36 cellular contexts compared by ENCODE assay signal in the genomic region with DNA sequence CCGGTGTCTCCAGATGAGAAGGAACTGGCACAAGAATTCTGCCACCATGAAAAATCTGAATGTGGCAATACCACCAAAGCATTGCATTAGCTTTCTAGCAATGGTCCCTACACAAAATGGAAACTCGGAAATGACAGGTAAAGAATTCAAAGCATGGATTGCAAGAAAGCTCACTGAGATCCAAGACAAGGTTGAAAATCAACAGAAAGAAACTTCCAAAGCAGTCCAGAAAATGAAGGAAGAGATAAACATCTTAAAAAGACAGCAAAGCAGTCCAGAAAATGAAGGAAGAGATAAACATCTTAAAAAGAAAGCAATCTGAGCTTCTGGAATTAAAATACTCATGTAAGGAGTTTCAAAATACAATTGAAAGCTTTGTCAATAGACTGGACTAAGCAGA. TPM values are rescaled to one million over a fixed set of nuclear protein-coding genes. Genes with fewer than 3 reads are reported as not detected.
DNase-seq lines count a peak whose midpoint lies in the region; ATAC-seq, FAIRE-seq and TF ChIP-seq lines count a peak whose summit lies in the region.
"Had no signal": no experiment of that assay in that cellular context is flagged by ENCODE, and none has a peak within 500 bp of the region (broad histone marks: within the 10 kb centered on the region; RNA-seq: fewer than 3 reads in every experiment).

No MANE protein-coding gene starts in this region.

- no peaks in the 10 kb centered on the region for H3K4me1 Mint-ChIP-seq in astrocyte (ENCODE audit: low read depth, unreplicated experiment)
- H3K4me1 Mint-ChIP-seq: B cell; CD14-positive monocyte; CD4-positive, alpha-beta memory T cell; CD4-positive, CD25-positive, alpha-beta regulatory T cell; CD8-positive, alpha-beta memory T cell had no signal

- no peak overlapping the region for H3K4me3 ChIP-seq in astrocyte (ENCODE audit: insufficient read depth, low read depth, low read length)
- H3K4me3 ChIP-seq in parathyroid adenoma (ENCODE audit: low read depth, low read length), result no peak overlapping the region
- H3K4me3 ChIP-seq: A549; BLaER1; BLaER1 treated with 17β-estradiol and CSF1 and Interleukin-3, amounts not matched to agents 10 nM and 100 nM had no signal

- no peaks in the 10 kb centered on the region for H4K20me1 ChIP-seq in astrocyte (ENCODE audit: insufficient read depth, low read length)
- H4K20me1 ChIP-seq: BLaER1; BLaER1 treated with 17β-estradiol and CSF1 and Interleukin-3, amounts not matched to agents 10 nM and 100 nM had no signal

- H2AFZ ChIP-seq in astrocyte (ENCODE audit: low read depth, low read length) (no peak overlapping the region), parathyroid adenoma (no peak overlapping the region)

- no peak overlapping the region for H3K27ac ChIP-seq in astrocyte (ENCODE audit: low read depth, low read length)
- no peak overlapping the region for H3K27ac ChIP-seq in parathyroid adenoma
- H3K27ac ChIP-seq: 22Rv1; A549; BLaER1; BLaER1 treated with 17β-estradiol and CSF1 and Interleukin-3, amounts not matched to agents 10 nM and 100 nM; C4-2B had no signal

- TF ChIP-seq CTCF in astrocyte (IDR thresholded peaks at IDR 0.05; ENCODE audit: insufficient read depth, low read depth, low read length), result no peak
- no peak for TF ChIP-seq CTCF in parathyroid adenoma (IDR thresholded peaks at IDR 0.05)

- no peak overlapping the region for H3K4me2 ChIP-seq in astrocyte (ENCODE audit: low read length)
- H3K4me2 ChIP-seq in parathyroid adenoma (ENCODE audit: low read length), result peak overlapping the region; percentile 45
- H3K4me2 ChIP-seq: A549; BLaER1; BLaER1 treated with 17β-estradiol and CSF1 and Interleukin-3, amounts not matched to agents 10 nM and 100 nM had no signal

- no peak for ATAC-seq in GM21360 (IDR thresholded peaks at IDR 0.05; ENCODE audit: unreplicated experiment)
- ATAC-seq: A549; CD8-positive, alpha-beta T cell had no signal

- H3K79me2 ChIP-seq in astrocyte (ENCODE audit: insufficient read depth, low read length) (no peaks in the 10 kb centered on the region), parathyroid adenoma (no peaks in the 10 kb centered on the region)

- peaks cover 10% of the 10 kb centered on the region for H3K9me3 Mint-ChIP-seq in astrocyte (ENCODE audit: unreplicated experiment)

- H3K4me3 Mint-ChIP-seq in astrocyte (ENCODE audit: unreplicated experiment), result no peak overlapping the region
- H3K4me3 Mint-ChIP-seq: B cell; CD14-positive monocyte; CD4-positive, alpha-beta memory T cell; CD4-positive, alpha-beta T cell; CD4-positive, CD25-positive, alpha-beta regulatory T cell; CD8-positive, alpha-beta memory T cell; CD8-positive, alpha-beta T cell had no signal

- no peaks in the 10 kb centered on the region for H3K9me3 ChIP-seq in astrocyte (ENCODE audit: insufficient read depth, low read depth, low read length)
- H3K9me3 ChIP-seq in parathyroid adenoma (ENCODE audit: control insufficient read depth, low read length), result no peaks in the 10 kb centered on the region
- H3K9me3 ChIP-seq: BE2C had no signal

- H3K27me3 ChIP-seq in astrocyte (ENCODE audit: insufficient read depth, low read length) (no peaks in the 10 kb centered on the region), parathyroid adenoma (ENCODE audit: control insufficient read depth, insufficient read depth, low read length) (no peaks in the 10 kb centered on the region)
- H3K27me3 ChIP-seq: BE2C; BLaER1; BLaER1 treated with 17β-estradiol and CSF1 and Interleukin-3, amounts not matched to agents 10 nM and 100 nM had no signal

- peak; percentile 58 for FAIRE-seq in astrocyte (lab: Jason Lieb, UNC)
- FAIRE-seq: A204.1, A549, D721Med had no signal

- H3K4me1 ChIP-seq in astrocyte (ENCODE audit: insufficient read depth, low read length), result no peaks in the 10 kb centered on the region
- H3K4me1 ChIP-seq in parathyroid adenoma, result no peaks in the 10 kb centered on the region
- H3K4me1 ChIP-seq: A549; BE2C; BLaER1; BLaER1 treated with 17β-estradiol and CSF1 and Interleukin-3, amounts not matched to agents 10 nM and 100 nM; Caco-2 had no signal

- H3K36me3 ChIP-seq in astrocyte (ENCODE audit: insufficient read depth, low read length) (no peaks in the 10 kb centered on the region), parathyroid adenoma (ENCODE audit: control insufficient read depth, insufficient read depth, low read length) (no peaks in the 10 kb centered on the region)
- H3K36me3 ChIP-seq: BE2C; BLaER1; BLaER1 treated with 17β-estradiol and CSF1 and Interleukin-3, amounts not matched to agents 10 nM and 100 nM had no signal

- no peak overlapping the region for H3K27ac Mint-ChIP-seq in astrocyte (ENCODE audit: unreplicated experiment)
- H3K27ac Mint-ChIP-seq: B cell; CD14-positive monocyte; CD4-positive, alpha-beta memory T cell; CD4-positive, alpha-beta T cell; CD4-positive, CD25-positive, alpha-beta regulatory T cell; CD8-positive, alpha-beta T cell had no signal

- peaks cover 3% of the 10 kb centered on the region for H3K36me3 Mint-ChIP-seq in astrocyte (ENCODE audit: low read depth, unreplicated experiment)
- H3K36me3 Mint-ChIP-seq: CD14-positive monocyte; CD4-positive, alpha-beta memory T cell; CD4-positive, CD25-positive, alpha-beta regulatory T cell; CD8-positive, alpha-beta memory T cell; CD8-positive, alpha-beta T cell had no signal

- no peak overlapping the region for H3K9ac ChIP-seq in astrocyte (ENCODE audit: low read length)
- no peak overlapping the region for H3K9ac ChIP-seq in parathyroid adenoma
- H3K9ac ChIP-seq: BLaER1; BLaER1 treated with 17β-estradiol and CSF1 and Interleukin-3, amounts not matched to agents 10 nM and 100 nM had no signal

- DNase-seq in astrocyte (ENCODE audit: low read depth), result no peak
- DNase-seq in cortex of kidney (lab: John Stamatoyannopoulos, UW), result no peak
- DNase-seq: 8988T; ACHN; AML-193; BE2C; C1 segment of cervical spinal cord; Caco-2; Calu3; CD4-positive, alpha-beta memory T cell; CD4-positive, alpha-beta T cell; CD4-positive, CD25-positive, alpha-beta regulatory T cell; CD8-positive, alpha-beta memory T cell; CD8-positive, alpha-beta T cell; COR-L47; DMS 273 treated with DMSO at 0.1 percent for 48 hours; DMS153; DMS53; DMS79; DMS79 treated with DMSO at 0.1 percent for 48 hours; DND-41; EL had no signal

- no peaks in the 10 kb centered on the region for H3K27me3 Mint-ChIP-seq in astrocyte (ENCODE audit: low read depth, unreplicated experiment)

RNA-seq across cellular contexts. Expression of a gene that starts 16.8 kb away (rescaled TPM):
- total RNA-seq in astrocyte, result not detected in 2 replicates
- total RNA-seq: A172; A673; B cell; Caco-2; Calu3; CD4-positive, alpha-beta memory T cell; CD4-positive, alpha-beta T cell; CD4-positive, CD25-positive, alpha-beta regulatory T cell; CD8-positive, alpha-beta memory T cell; CD8-positive, alpha-beta T cell; Daoy had no signal

RNA-seq across cellular contexts. Expression of a gene that starts 46.8 kb away (rescaled TPM):
- 8.6 and 12.3 TPM in 2 replicates for total RNA-seq in astrocyte
- total RNA-seq: B cell; CD4-positive, alpha-beta memory T cell; CD8-positive, alpha-beta T cell had no signal

RNA-seq across cellular contexts. Expression of a gene that starts 54.5 kb away (rescaled TPM):
- 9.2 and 9.9 TPM in 2 replicates for total RNA-seq in astrocyte
